In genomic region chr13:73275163-73275562, GRCh38 we compare ENCODE assay signal across 1 cellular context.
TF ChIP-seq lines count a peak whose summit lies in the region.

No MANE protein-coding gene starts in this region.

TF ChIP-seq in H1, 55 proteins besides CTCF, POLR2A, EP300 and RAD21:
- no peak for TF ChIP-seq POLR2AphosphoS5 (IDR thresholded peaks at IDR 0.05; ENCODE audit: low read depth, low read length)
- no peak for TF ChIP-seq ATF2 (IDR thresholded peaks at IDR 0.05; ENCODE audit: low read length)
- no peak for TF ChIP-seq RXRA (IDR thresholded peaks at IDR 0.05; ENCODE audit: insufficient read depth, low read depth, low read length)
- no peak for TF ChIP-seq SIX5 (IDR thresholded peaks at IDR 0.05; ENCODE audit: low read depth, low read length)
TF ChIP-seq in H1: peak in this region for 0.
